ENCODE assay signal across 35 cellular contexts in the genomic region with DNA sequence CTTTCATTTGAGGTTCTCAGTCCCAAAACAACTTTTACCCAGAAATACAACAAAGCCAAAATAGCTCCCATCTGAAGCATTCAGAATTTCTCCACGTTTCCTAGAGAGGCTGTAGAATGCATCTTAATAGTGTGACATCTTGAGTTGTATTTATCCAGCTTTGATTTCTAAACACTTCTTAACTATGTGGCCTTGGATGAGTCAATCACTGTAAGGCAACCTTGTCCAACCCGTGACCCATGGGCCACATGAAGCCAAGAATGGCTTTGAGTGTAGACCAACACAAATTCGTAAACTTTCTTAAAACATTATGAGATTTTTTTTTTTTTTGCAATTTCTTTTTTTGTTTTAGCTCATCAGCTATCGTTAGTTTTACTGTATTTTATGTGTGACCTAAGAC.
"Had no signal": no experiment of that assay in that cellular context is flagged by ENCODE, and none has a peak within 500 bp of the region (broad histone marks: within the 10 kb centered on the region; RNA-seq: fewer than 3 reads in every experiment).

No MANE protein-coding gene starts in this region.

- H3K4me3 Mint-ChIP-seq: activated B cell treated with CpG ODN at 0.5 μM for 24 hours; activated CD4-positive, alpha-beta memory T cell treated with anti-CD3 and anti-CD28 coated beads, Interleukin-2, amount 10 ng/mL, durations not matched to agents 7 days and 5 days; activated CD8-positive, alpha-beta memory T cell treated with anti-CD3 and anti-CD28 coated beads, Interleukin-2, amount 10 ng/mL, durations not matched to agents 7 days and 5 days; activated naive CD4-positive, alpha-beta T cell treated with anti-CD3 and anti-CD28 coated beads, Interleukin-2, amount 10 ng/mL, durations not matched to agents 7 days and 5 days; activated naive CD8-positive, alpha-beta T cell; activated naive CD8-positive, alpha-beta T cell treated with anti-CD3 and anti-CD28 coated beads, Interleukin-2, amount 50 U/mL, for 24 hours; brain had no signal

- H3K27ac Mint-ChIP-seq: activated B cell treated with CpG ODN at 0.5 μM for 24 hours; activated CD4-positive, alpha-beta memory T cell treated with anti-CD3 and anti-CD28 coated beads, Interleukin-2, amount 10 ng/mL, durations not matched to agents 7 days and 5 days; activated naive CD4-positive, alpha-beta T cell treated with anti-CD3 and anti-CD28 coated beads, Interleukin-2, amount 10 ng/mL, durations not matched to agents 7 days and 5 days; activated naive CD8-positive, alpha-beta T cell; activated naive CD8-positive, alpha-beta T cell treated with anti-CD3 and anti-CD28 coated beads, Interleukin-2, amount 50 U/mL, for 24 hours had no signal

- FAIRE-seq: TTC549 had no signal

- H3K27ac ChIP-seq: SJCRH30, SK-N-MC had no signal

- H3K27me3 Mint-ChIP-seq: activated B cell treated with CpG ODN at 0.5 μM for 24 hours; activated CD4-positive, alpha-beta memory T cell treated with anti-CD3 and anti-CD28 coated beads, Interleukin-2, amount 10 ng/mL, durations not matched to agents 7 days and 5 days; activated CD8-positive, alpha-beta memory T cell treated with anti-CD3 and anti-CD28 coated beads, Interleukin-2, amount 10 ng/mL, durations not matched to agents 7 days and 5 days; activated naive CD4-positive, alpha-beta T cell treated with anti-CD3 and anti-CD28 coated beads, Interleukin-2, amount 10 ng/mL, durations not matched to agents 7 days and 5 days; activated naive CD8-positive, alpha-beta T cell; activated naive CD8-positive, alpha-beta T cell treated with anti-CD3 and anti-CD28 coated beads, Interleukin-2, amount 50 U/mL, for 24 hours; brain had no signal

- H3K4me1 ChIP-seq: SJCRH30 had no signal

- H3K4me3 ChIP-seq: SJCRH30, SK-N-MC had no signal

- ATAC-seq: activated naive CD8-positive, alpha-beta T cell treated with anti-CD3 and anti-CD28 coated beads, Interleukin-2, amount 50 U/mL, for 24 hours; Panc1 had no signal

- H3K27me3 ChIP-seq: SJCRH30 had no signal

- H3K9me3 ChIP-seq: SJCRH30 had no signal

- DNase-seq: activated B cell treated with CpG ODN at 0.5 μM for 24 hours; activated CD4-positive, alpha-beta memory T cell treated with anti-CD3 and anti-CD28 coated beads, Interleukin-2, amount 10 ng/mL, durations not matched to agents 7 days and 5 days; activated CD4-positive, alpha-beta T cell treated with anti-CD3 and anti-CD28 coated beads for 48 hours; activated CD4-positive, CD25-positive, alpha-beta regulatory T cell treated with anti-CD3 and anti-CD28 coated beads, Interleukin-2, amount 50 U/mL, for 72 hours; activated CD8-positive, alpha-beta memory T cell treated with anti-CD3 and anti-CD28 coated beads for 24 hours; activated CD8-positive, alpha-beta memory T cell treated with anti-CD3 and anti-CD28 coated beads, Interleukin-2, amount 10 ng/mL, durations not matched to agents 7 days and 5 days; activated CD8-positive, alpha-beta memory T cell treated with anti-CD3 and anti-CD28 coated beads, Interleukin-2, amount 50 U/mL, for 48 hours; activated effector memory CD4-positive, alpha-beta T cell treated with Interleukin-2 at 50 U/mL for 16 hours; activated naive CD4-positive, alpha-beta T cell treated with anti-CD3 and anti-CD28 coated beads, Interleukin-2, amount 10 ng/mL, durations not matched to agents 7 days and 5 days; activated naive CD8-positive, alpha-beta T cell treated with anti-CD3 and anti-CD28 coated beads, Interleukin-2, amount 50 U/mL, for 24 hours; activated T-cell treated with anti-CD3 and anti-CD28 coated beads, Interleukin-2, amount 50 U/mL, for 48 hours; anterior cingulate cortex; cerebellar nuclear complex; Kasumi-1; KG1; MM.1S; MV-4-11; NCI-H1092; NCI-H1436 treated with DMSO at 0.1 percent for 48 hours; NCI-H1694 treated with DMSO at 0.1 percent for 48 hours; NCI-H2029; NCI-H2107; NCI-H226; NCI-H446 treated with DMSO at 0.1 percent for 48 hours; NCI-H524; NCI-H69; NCI-H82; SHP77; SJCRH30; T1000 had no signal

- H3K9me3 Mint-ChIP-seq: activated B cell treated with CpG ODN at 0.5 μM for 24 hours; activated CD4-positive, alpha-beta memory T cell treated with anti-CD3 and anti-CD28 coated beads, Interleukin-2, amount 10 ng/mL, durations not matched to agents 7 days and 5 days; activated naive CD4-positive, alpha-beta T cell treated with anti-CD3 and anti-CD28 coated beads, Interleukin-2, amount 10 ng/mL, durations not matched to agents 7 days and 5 days; activated naive CD8-positive, alpha-beta T cell treated with anti-CD3 and anti-CD28 coated beads, Interleukin-2, amount 50 U/mL, for 24 hours; brain had no signal

- H3K36me3 ChIP-seq: SJCRH30 had no signal
